In the genomic region with DNA sequence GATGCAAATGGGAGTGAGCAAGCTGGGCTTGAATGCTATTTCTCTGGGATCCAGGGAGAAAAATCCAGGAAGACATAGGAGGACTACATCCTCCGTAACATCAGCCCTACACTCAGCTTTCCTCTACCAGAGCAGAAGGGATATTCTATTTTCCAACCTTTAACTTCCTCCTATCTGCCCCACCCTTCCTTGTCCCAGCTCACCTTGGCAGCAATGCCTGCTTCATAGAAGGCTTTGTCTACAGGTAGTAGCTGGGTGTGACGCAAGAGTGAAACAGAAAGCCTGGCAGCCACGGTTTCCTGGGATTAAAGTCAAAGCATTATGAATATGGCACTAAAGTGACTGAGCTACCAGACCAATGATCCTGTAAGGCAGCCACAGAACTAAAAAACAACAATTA, we compare ENCODE assay signal across 12 cellular contexts. TPM values are rescaled to one million over a fixed set of nuclear protein-coding genes. Genes with fewer than 3 reads are reported as not detected.
DNase-seq lines count a peak whose midpoint lies in the region; ATAC-seq and FAIRE-seq lines count a peak whose summit lies in the region.
"Had no signal": no experiment of that assay in that cellular context is flagged by ENCODE, and none has a peak within 500 bp of the region (broad histone marks: within the 10 kb centered on the region; RNA-seq: fewer than 3 reads in every experiment).

No MANE protein-coding gene starts in this region.

- no peaks in the 10 kb centered on the region for H3K4me1 ChIP-seq in small intestine (ENCODE audit: control insufficient read depth in 2 of 2, insufficient read depth in 1 of 2, low read depth in 1 of 2, low read length in 1 of 2)

- FAIRE-seq in small intestine (lab: Jason Lieb, UNC) = no peak

- H3K4me3 Mint-ChIP-seq in activated CD4-positive, alpha-beta T cell treated with anti-CD3 and anti-CD28 coated beads, Interleukin-2, amount 10 ng/mL, durations not matched to agents 24 days and 14 days = no peak overlapping the region
- H3K4me3 Mint-ChIP-seq: nephron had no signal

- H3K4me1 Mint-ChIP-seq in activated CD4-positive, alpha-beta T cell treated with anti-CD3 and anti-CD28 coated beads, Interleukin-2, amount 10 ng/mL, durations not matched to agents 24 days and 14 days = peaks cover 7% of the 10 kb centered on the region
- H3K4me1 Mint-ChIP-seq: nephron had no signal

- H3K27ac Mint-ChIP-seq in activated CD4-positive, alpha-beta T cell treated with anti-CD3 and anti-CD28 coated beads, Interleukin-2, amount 10 ng/mL, durations not matched to agents 24 days and 14 days = no peak overlapping the region
- H3K27ac Mint-ChIP-seq: nephron had no signal

- no peaks in the 10 kb centered on the region for H3K27me3 ChIP-seq in small intestine (ENCODE audit: control insufficient read depth in 2 of 2, insufficient read depth in 2 of 2, low read length in 2 of 2)

- ATAC-seq in esophagus mucosa (peak; percentile 88), HG02970 (IDR thresholded peaks at IDR 0.05; ENCODE audit: low FRiP score, unreplicated experiment) (no peak)
- ATAC-seq: Right ventricle myocardium inferior had no signal

- peak overlapping the region in 1 of 2 donors; percentile 46 for H3K4me3 ChIP-seq in small intestine (ENCODE audit: low read depth in 1 of 2, low read length in 2 of 2)

- H3K27ac ChIP-seq in small intestine (ENCODE audit: low read depth in 1 of 2, low read length in 1 of 2) = peak overlapping the region; percentile 98

- no peaks in the 10 kb centered on the region for H3K9me3 ChIP-seq in small intestine (ENCODE audit: control insufficient read depth, low read depth)

- H3K36me3 Mint-ChIP-seq in activated CD4-positive, alpha-beta T cell treated with anti-CD3 and anti-CD28 coated beads, Interleukin-2, amount 10 ng/mL, durations not matched to agents 24 days and 14 days (ENCODE audit: low read depth) = peaks cover 29% of the 10 kb centered on the region

- H3K9me3 Mint-ChIP-seq in activated CD4-positive, alpha-beta T cell treated with anti-CD3 and anti-CD28 coated beads, Interleukin-2, amount 10 ng/mL, durations not matched to agents 24 days and 14 days = no peaks in the 10 kb centered on the region
- H3K9me3 Mint-ChIP-seq: nephron had no signal

- peak; percentile 72 for DNase-seq in activated CD4-positive, alpha-beta T cell treated with anti-CD3 and anti-CD28 coated beads, Interleukin-2, amount 10 ng/mL, durations not matched to agents 24 days and 14 days
- no peak for DNase-seq in activated CD4-positive, alpha-beta T cell treated with anti-CD3 and anti-CD28 coated beads, Interleukin-2, amount 50 U/mL, for 4 hours
- DNase-seq in NCI-H69 (lab: John Stamatoyannopoulos, UW) = peak; percentile 25
- DNase-seq in small intestine = peak; percentile 98
- no peak for DNase-seq in C1 segment of cervical spinal cord (lab: John Stamatoyannopoulos, UW)
- DNase-seq in amniotic stem cell (lab: John Stamatoyannopoulos, UW) = no peak
- DNase-seq: Karpas-422, NCI-H510A had no signal

- H3K36me3 ChIP-seq in small intestine (ENCODE audit: control insufficient read depth in 2 of 2, insufficient read depth in 2 of 2, low read length in 2 of 2) = peaks cover 7 to 9% of the 10 kb centered on the region in 2 donors

- intact Hi-C loops in activated CD4-positive, alpha-beta T cell treated with anti-CD3 and anti-CD28 coated beads, Interleukin-2, amount 10 ng/mL, durations not matched to agents 24 days and 14 days (cut with micrococcal nuclease) = no loop called here

- WGBS in small intestine, 3 donors = 4 to 52% (median 28%) methylated on average over 3 of the region's 3 CpGs

- no peaks in the 10 kb centered on the region for H3K27me3 Mint-ChIP-seq in activated CD4-positive, alpha-beta T cell treated with anti-CD3 and anti-CD28 coated beads, Interleukin-2, amount 10 ng/mL, durations not matched to agents 24 days and 14 days

RNA-seq across cellular contexts. Expression of gene KRTCAP3, which starts 3.9 kb away (rescaled TPM):
- total RNA-seq in activated CD4-positive, alpha-beta T cell treated with anti-CD3 and anti-CD28 coated beads, Interleukin-2, amount 10 ng/mL, durations not matched to agents 24 days and 14 days = 4.6 and 5.2 TPM in 2 replicates
- 26.0 TPM for total RNA-seq in esophagus mucosa
- 100 to 1,000 TPM in 1 of 3 donors, 10 to 100 TPM in 2; 57.0 to 127 (median 59.4) TPM for polyA plus RNA-seq in small intestine

RNA-seq across cellular contexts. Expression of gene NRBP1, which starts 17.6 kb away (rescaled TPM):
- total RNA-seq in activated CD4-positive, alpha-beta T cell treated with anti-CD3 and anti-CD28 coated beads, Interleukin-2, amount 10 ng/mL, durations not matched to agents 24 days and 14 days = 93.9 and 94.7 TPM in 2 replicates
- total RNA-seq in esophagus mucosa = 86.6 TPM
- 10 to 100 TPM; 51.4 to 84.8 (median 83.9) TPM for polyA plus RNA-seq in small intestine

RNA-seq across cellular contexts. Expression of gene PPM1G, which starts 36.7 kb away (rescaled TPM):
- 165 and 167 TPM in 2 replicates for total RNA-seq in activated CD4-positive, alpha-beta T cell treated with anti-CD3 and anti-CD28 coated beads, Interleukin-2, amount 10 ng/mL, durations not matched to agents 24 days and 14 days
- total RNA-seq in esophagus mucosa = 57.3 TPM
- polyA plus RNA-seq in small intestine = 10 to 100 TPM; 44.1 to 93.1 (median 45.4) TPM

RNA-seq across cellular contexts. Expression of gene IFT172, which starts 43.5 kb away (rescaled TPM):
- total RNA-seq in activated CD4-positive, alpha-beta T cell treated with anti-CD3 and anti-CD28 coated beads, Interleukin-2, amount 10 ng/mL, durations not matched to agents 24 days and 14 days = 12.4 and 12.9 TPM in 2 replicates
- total RNA-seq in esophagus mucosa = 10.3 TPM
- 100 to 1,000 TPM in 1 of 3 donors, 10 to 100 TPM in 2; 81.6 to 142 (median 97.0) TPM for polyA plus RNA-seq in small intestine

RNA-seq across cellular contexts. Expression of gene FNDC4, which starts 48.9 kb away (rescaled TPM):
- total RNA-seq in activated CD4-positive, alpha-beta T cell treated with anti-CD3 and anti-CD28 coated beads, Interleukin-2, amount 10 ng/mL, durations not matched to agents 24 days and 14 days = not detected in 2 replicates
- total RNA-seq in esophagus mucosa = 8.5 TPM
- polyA plus RNA-seq in small intestine = 1 to 10 TPM in 1 of 3 donors, under 1 TPM in 1, not detected in 1; 0.81 to 5.8 TPM

Comparison
In these comparisons a context has a peak if more than half of its experiments do, and no peak if none do; other contexts are left out.
1. DNase-seq: peak in activated CD4-positive, alpha-beta T cell treated with anti-CD3 and anti-CD28 coated beads, Interleukin-2, amount 10 ng/mL, durations not matched to agents 24 days and 14 days (single experiment), NCI-H69 (single experiment) and small intestine (single experiment); none in activated CD4-positive, alpha-beta T cell treated with anti-CD3 and anti-CD28 coated beads, Interleukin-2, amount 50 U/mL, for 4 hours (0 of 2), C1 segment of cervical spinal cord (0 of 14) and amniotic stem cell (single experiment).